In genomic region chr1:110060034-110060661, GRCh38 we compare ENCODE assay signal across 8 cellular contexts. TPM values are rescaled to one million over a fixed set of nuclear protein-coding genes. Genes with fewer than 3 reads are reported as not detected.
DNase-seq lines count a peak whose midpoint lies in the region; ATAC-seq and TF ChIP-seq lines count a peak whose summit lies in the region.

No MANE protein-coding gene starts in this region.

- H3K36me3 ChIP-seq in right lobe of liver: peaks cover 0 to 24% (median 5%) of the 10 kb centered on the region in 4 donors

- no peak overlapping the region for H3K27ac ChIP-seq in right lobe of liver

- H3K27me3 ChIP-seq in right lobe of liver: no peaks in the 10 kb centered on the region

- no peaks in the 10 kb centered on the region for H3K9me3 ChIP-seq in right lobe of liver

- peak; percentile 62 for DNase-seq in GM03348 (ENCODE audit: low spot score)
- DNase-seq in T-helper 2 cell: peak; percentile 36 to 67 (median 62)
- DNase-seq in amniotic epithelial cell (ENCODE audit: low read depth): peak; percentile 21
- DNase-seq in right lobe of liver: no peak
- peak; percentile 90 for DNase-seq in stimulated activated CD8-positive, alpha-beta memory T cell treated with anti-CD3 and anti-CD28 coated beads, Interleukin-4, amount 100 ng/mL, for 48 hours
- DNase-seq in superior temporal gyrus (ENCODE audit: extremely low spot score): no peak

- TF ChIP-seq POLR2A in right lobe of liver (IDR thresholded peaks at IDR 0.05): no peak

- no peak overlapping the region for H3K4me3 ChIP-seq in right lobe of liver

- peak; percentile 41 to 61 (median 54) for TF ChIP-seq CTCF in right lobe of liver (IDR thresholded peaks at IDR 0.05)

- ATAC-seq in HG03378 (IDR thresholded peaks at IDR 0.05; ENCODE audit: unreplicated experiment): peak; percentile 53
- peak; percentile 36 to 67 (median 44) for ATAC-seq in right lobe of liver
- no peak for ATAC-seq in HG02852 (IDR thresholded peaks at IDR 0.05; ENCODE audit: unreplicated experiment)

- intact Hi-C loops in right lobe of liver (cut with DNase I): no loop called here

- 93% methylated on average over 2 of the region's 9 CpGs for WGBS in right lobe of liver (ENCODE audit: insufficient coverage, low coverage, low lambda C conversion rate, missing lambda C conversion rate)

- no peaks in the 10 kb centered on the region for H3K4me1 ChIP-seq in right lobe of liver

RNA-seq across cellular contexts. Expression of gene ALX3, which starts 10.3 kb away (rescaled TPM):
- not detected for total RNA-seq in right lobe of liver

RNA-seq across cellular contexts. Expression of gene STRIP1, which starts 25.7 kb away (rescaled TPM):
- total RNA-seq in right lobe of liver: 10 to 100 TPM in 5 of 6 experiments, 1 to 10 TPM in 1; 9.9 to 15.5 (median 12.4) TPM

RNA-seq across cellular contexts. Expression of gene UBL4B, which starts 52.1 kb away (rescaled TPM):
- not detected for total RNA-seq in right lobe of liver

Comparison
In these comparisons a context has a peak if more than half of its experiments do, and no peak if none do; other contexts are left out.
1. DNase-seq: peak in GM03348 (single experiment), T-helper 2 cell (5 of 5), amniotic epithelial cell (single experiment) and stimulated activated CD8-positive, alpha-beta memory T cell treated with anti-CD3 and anti-CD28 coated beads, Interleukin-4, amount 100 ng/mL, for 48 hours (single experiment); none in right lobe of liver (0 of 3) and superior temporal gyrus (single experiment).